ENCODE assay signal across 10 cellular contexts in the genomic region with DNA sequence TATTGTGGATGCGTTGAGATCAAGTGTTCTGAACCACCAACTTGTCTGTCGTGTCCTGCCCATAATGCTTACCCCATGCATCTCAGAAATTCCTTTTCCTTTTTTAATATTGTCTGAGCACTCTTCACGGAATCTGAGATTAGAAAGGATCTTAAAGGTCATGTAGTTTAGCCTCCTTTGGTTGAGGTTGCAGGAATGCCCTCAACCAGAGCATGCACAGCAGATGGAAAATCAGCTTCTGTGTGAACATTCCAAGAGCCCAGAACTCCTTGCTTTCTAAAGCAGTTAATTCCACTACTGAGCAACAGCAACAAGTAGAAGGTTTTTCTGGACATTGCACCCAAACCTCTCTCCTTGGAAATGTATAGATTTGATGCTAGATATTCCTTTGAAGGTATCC.
A peak's percentile ranks its signal among the peaks of the same experiment; 100 is the strongest.
DNase-seq lines count a peak whose midpoint lies in the region; ATAC-seq, FAIRE-seq and TF ChIP-seq lines count a peak whose summit lies in the region.
"Had no signal": no experiment of that assay in that cellular context is flagged by ENCODE, and none has a peak within 500 bp of the region (broad histone marks: within the 10 kb centered on the region; RNA-seq: fewer than 3 reads in every experiment).

No MANE protein-coding gene starts in this region.

- no peaks in the 10 kb centered on the region for H3K9me3 ChIP-seq in RWPE2 (ENCODE audit: severe bottlenecking)
- H3K9me3 ChIP-seq in stomach = no peaks in the 10 kb centered on the region
- no peaks in the 10 kb centered on the region for H3K9me3 ChIP-seq in HepG2 (ENCODE audit: low read length)

- H2AFZ ChIP-seq in HepG2 (ENCODE audit: low read length) = no peak overlapping the region

- CTCF ChIA-PET in HepG2 (lab: Yijun Ruan, JAX; ENCODE audit: low intra/inter-chr PET ratio, low total read pairs) = no interaction called here

- H3K4me2 ChIP-seq in HepG2 (ENCODE audit: low read depth, low read length) = no peak overlapping the region

- in situ Hi-C loops in HepG2 (cut with HindIII; ENCODE audit: extremely low pct_ligation_motif_present, low pct_unique_long_range_greater_than_20kb) = no loop called here

- no TSS peak for BruUV-seq in HepG2 (replicated peaks; lab: Mats Ljungman, UMichigan)

- H3K9ac ChIP-seq in HepG2 (ENCODE audit: insufficient read depth, low read depth, low read length) = no peak overlapping the region

- TF ChIP-seq RAD21 in HepG2 (CRISPR knock-in tag; IDR thresholded peaks at IDR 0.05) = no peak

- TF ChIP-seq EP300 in stomach (IDR thresholded peaks at IDR 0.05) (no peak), HepG2 (IDR thresholded peaks at IDR 0.05; ENCODE audit: low read depth in 2 of 2, low read length in 2 of 2) (no peak), HepG2 (CRISPR knock-in tag; IDR thresholded peaks at IDR 0.05; ENCODE audit: borderline replicate concordance) (no peak)

- H3K4me1 ChIP-seq in RWPE2 (ENCODE audit: insufficient read depth, poor library complexity, severe bottlenecking) (peaks cover 22% of the 10 kb centered on the region), stomach (peaks cover 0 to 19% (median 12%) of the 10 kb centered on the region in 4 donors), HepG2 (ENCODE audit: insufficient read depth, low read length) (peaks cover 23% of the 10 kb centered on the region)

- no peak for TF ChIP-seq POLR2A in stomach (IDR thresholded peaks at IDR 0.05)
- TF ChIP-seq POLR2A in HepG2 (IDR thresholded peaks at IDR 0.05; ENCODE audit: insufficient read depth in 1 of 2, low read depth in 2 of 2, low read length in 2 of 2) = no peak

- H3K4me3 ChIP-seq in RWPE2 (ENCODE audit: severe bottlenecking) = no peak overlapping the region
- H3K4me3 ChIP-seq in epithelial cell of proximal tubule (ENCODE audit: low read depth, low read length) = no peak overlapping the region
- no peak overlapping the region for H3K4me3 ChIP-seq in stomach
- no peak overlapping the region for H3K4me3 ChIP-seq in HepG2 (replicated peaks in 1 of 3; ENCODE audit: insufficient read depth in 1 of 3, low read depth in 2 of 3, low read length in 3 of 3)

- 60 to 70% (median 67%) methylated on average over 3 of the region's 3 CpGs for WGBS in stomach, 5 donors
- WGBS in HepG2 (ENCODE audit: low lambda C conversion rate) = 79% methylated on average over 3 of the region's 3 CpGs

- ATAC-seq in activated T-cell treated with anti-CD3 and anti-CD28 coated beads, Interleukin-2, amount 50 U/mL, for 4 hours = no peak
- ATAC-seq in RWPE2 (ENCODE audit: low read depth) (no peak), HepG2 (no peak), HG02981 (IDR thresholded peaks at IDR 0.05; ENCODE audit: unreplicated experiment) (no peak)

- no peaks in the 10 kb centered on the region for H3K9me3 Mint-ChIP-seq in activated T-cell treated with anti-CD3 and anti-CD28 coated beads, Interleukin-2, amount 50 U/mL, for 4 hours

- H3K27me3 ChIP-seq in RWPE2 (ENCODE audit: insufficient read depth, poor library complexity, severe bottlenecking) = no peaks in the 10 kb centered on the region
- H3K27me3 ChIP-seq in stomach = no peaks in the 10 kb centered on the region
- H3K27me3 ChIP-seq in HepG2 (ENCODE audit: control insufficient read depth in 1 of 2, insufficient read depth in 2 of 2, low read length in 2 of 2) = no peaks in the 10 kb centered on the region

- H4K20me1 ChIP-seq in HepG2 (ENCODE audit: insufficient read depth, low read length) = no peaks in the 10 kb centered on the region

- peaks cover 5% of the 10 kb centered on the region for H3K36me3 Mint-ChIP-seq in activated T-cell treated with anti-CD3 and anti-CD28 coated beads, Interleukin-2, amount 50 U/mL, for 4 hours (ENCODE audit: insufficient read depth)

- intact Hi-C loops in stomach (cut with DNase I; ENCODE audit: low total_unique reads) (no loop called here), HepG2 (cut with micrococcal nuclease; ENCODE audit: unreplicated experiment) (no loop called here)

- POLR2A ChIA-PET in HepG2 (lab: Yijun Ruan, JAX) = no interaction called here

- DNase-seq in activated T-cell treated with anti-CD3 and anti-CD28 coated beads, Interleukin-2, amount 50 U/mL, for 4 hours = no peak
- no peak for DNase-seq in activated T-cell treated with anti-CD3 and anti-CD28 coated beads, Interleukin-2, amount 50 U/mL, for 48 hours
- DNase-seq in RWPE2 (ENCODE audit: low spot score) = no peak
- DNase-seq in epithelial cell of proximal tubule (ENCODE audit: low read depth) = peak; percentile 23
- no peak for DNase-seq in stomach
- no peak for DNase-seq in HepG2 (ENCODE audit: low spot score)
- no peak for DNase-seq in dedifferentiated amniotic fluid mesenchymal stem cell (ENCODE audit: extremely low spot score)
- DNase-seq: cortex of kidney had no signal

- TF ChIP-seq CTCF in RWPE2 (IDR thresholded peaks at IDR 0.05; ENCODE audit: poor library complexity, severe bottlenecking) (no peak), epithelial cell of proximal tubule (conservative IDR thresholded peaks at IDR 0.05; ENCODE audit: low read depth, low read length) (no peak), stomach (IDR thresholded peaks at IDR 0.05) (no peak), HepG2 (CRISPR knock-in tag; IDR thresholded peaks at IDR 0.05) (no peak)

- H3K4me1 Mint-ChIP-seq in activated T-cell treated with anti-CD3 and anti-CD28 coated beads, Interleukin-2, amount 50 U/mL, for 4 hours (ENCODE audit: low read depth) = peaks cover 68% of the 10 kb centered on the region

- H3K27ac ChIP-seq in RWPE2 (ENCODE audit: poor library complexity, severe bottlenecking) (peak overlapping the region; percentile 67), stomach (peak overlapping the region; percentile 38 to 77 (median 60)), HepG2 (ENCODE audit: extremely low read length, insufficient read depth, low read length) (no peak overlapping the region)

- peak overlapping the region; percentile 46 for H3K4me3 Mint-ChIP-seq in activated T-cell treated with anti-CD3 and anti-CD28 coated beads, Interleukin-2, amount 50 U/mL, for 4 hours

- no peaks in the 10 kb centered on the region for H3K27me3 Mint-ChIP-seq in activated T-cell treated with anti-CD3 and anti-CD28 coated beads, Interleukin-2, amount 50 U/mL, for 4 hours (ENCODE audit: low read depth)

- no peaks in the 10 kb centered on the region for H3K36me3 ChIP-seq in RWPE2 (ENCODE audit: low read depth)
- no peaks in the 10 kb centered on the region for H3K36me3 ChIP-seq in stomach
- H3K36me3 ChIP-seq in HepG2 (replicated peaks in 1 of 2; ENCODE audit: control insufficient read depth in 1 of 2, insufficient read depth in 2 of 2, low read length in 2 of 2) = no peaks in the 10 kb centered on the region

- H3K79me2 ChIP-seq in HepG2 (ENCODE audit: insufficient read depth, low read length) = no peaks in the 10 kb centered on the region

- no peak for FAIRE-seq in HepG2 (lab: Jason Lieb, UNC)
- FAIRE-seq: islet of Langerhans had no signal

TF ChIP-seq in HepG2, 621 proteins besides CTCF, POLR2A, EP300 and RAD21:
- TF ChIP-seq ESRRA (CRISPR knock-in tag; IDR thresholded peaks at IDR 0.05; ENCODE audit: low read depth) (no peak), ZNF570 (CRISPR knock-in tag; IDR thresholded peaks at IDR 0.05; ENCODE audit: borderline replicate concordance) (no peak), SNAPC2 (CRISPR knock-in tag; IDR thresholded peaks at IDR 0.05) (no peak), ZNF781 (CRISPR knock-in tag; IDR thresholded peaks at IDR 0.05; ENCODE audit: borderline replicate concordance, not compliant biosample characterization) (no peak), HOXA3 (CRISPR knock-in tag; IDR thresholded peaks at IDR 0.05) (no peak), FIP1L1 (IDR thresholded peaks at IDR 0.05; ENCODE audit: borderline replicate concordance, insufficient read depth, low read depth, low read length) (no peak), GZF1 (CRISPR knock-in tag; IDR thresholded peaks at IDR 0.05) (no peak)
- TF ChIP-seq, protein P1, sequence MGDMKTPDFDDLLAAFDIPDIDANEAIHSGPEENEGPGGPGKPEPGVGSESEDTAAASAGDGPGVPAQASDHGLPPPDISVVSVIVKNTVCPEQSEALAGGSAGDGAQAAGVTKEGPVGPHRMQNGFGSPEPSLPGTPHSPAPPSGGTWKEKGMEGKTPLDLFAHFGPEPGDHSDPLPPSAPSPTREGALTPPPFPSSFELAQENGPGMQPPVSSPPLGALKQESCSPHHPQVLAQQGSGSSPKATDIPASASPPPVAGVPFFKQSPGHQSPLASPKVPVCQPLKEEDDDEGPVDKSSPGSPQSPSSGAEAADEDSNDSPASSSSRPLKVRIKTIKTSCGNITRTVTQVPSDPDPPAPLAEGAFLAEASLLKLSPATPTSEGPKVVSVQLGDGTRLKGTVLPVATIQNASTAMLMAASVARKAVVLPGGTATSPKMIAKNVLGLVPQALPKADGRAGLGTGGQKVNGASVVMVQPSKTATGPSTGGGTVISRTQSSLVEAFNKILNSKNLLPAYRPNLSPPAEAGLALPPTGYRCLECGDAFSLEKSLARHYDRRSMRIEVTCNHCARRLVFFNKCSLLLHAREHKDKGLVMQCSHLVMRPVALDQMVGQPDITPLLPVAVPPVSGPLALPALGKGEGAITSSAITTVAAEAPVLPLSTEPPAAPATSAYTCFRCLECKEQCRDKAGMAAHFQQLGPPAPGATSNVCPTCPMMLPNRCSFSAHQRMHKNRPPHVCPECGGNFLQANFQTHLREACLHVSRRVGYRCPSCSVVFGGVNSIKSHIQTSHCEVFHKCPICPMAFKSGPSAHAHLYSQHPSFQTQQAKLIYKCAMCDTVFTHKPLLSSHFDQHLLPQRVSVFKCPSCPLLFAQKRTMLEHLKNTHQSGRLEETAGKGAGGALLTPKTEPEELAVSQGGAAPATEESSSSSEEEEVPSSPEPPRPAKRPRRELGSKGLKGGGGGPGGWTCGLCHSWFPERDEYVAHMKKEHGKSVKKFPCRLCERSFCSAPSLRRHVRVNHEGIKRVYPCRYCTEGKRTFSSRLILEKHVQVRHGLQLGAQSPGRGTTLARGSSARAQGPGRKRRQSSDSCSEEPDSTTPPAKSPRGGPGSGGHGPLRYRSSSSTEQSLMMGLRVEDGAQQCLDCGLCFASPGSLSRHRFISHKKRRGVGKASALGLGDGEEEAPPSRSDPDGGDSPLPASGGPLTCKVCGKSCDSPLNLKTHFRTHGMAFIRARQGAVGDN (CRISPR knock-in tag; IDR thresholded peaks at IDR 0.05) = no peak
